In genomic region chr20:57075181-57075580, GRCh38 we compare ENCODE assay signal across 22 cellular contexts.
"Had no signal": no experiment of that assay in that cellular context is flagged by ENCODE, and none has a peak within 500 bp of the region (broad histone marks: within the 10 kb centered on the region; RNA-seq: fewer than 3 reads in every experiment).

No MANE protein-coding gene starts in this region.

- H3K27ac ChIP-seq: left ventricle myocardium inferior, ovary, right atrium auricular region, right lobe of liver, stomach, thoracic aorta, tibial artery, uterus had no signal

- H3K36me3 ChIP-seq: left ventricle myocardium inferior, ovary, right atrium auricular region, right lobe of liver, stomach, thoracic aorta, tibial artery, uterus had no signal

- DNase-seq: islet precursor cell; left ventricle myocardium inferior; mesendoderm; naive B cell; natural killer cell; ovary; right lobe of liver; stimulated activated CD4-positive, alpha-beta T cell treated with anti-CD3 and anti-CD28 coated beads, Interleukin-12 subunit alpha, Interleukin-12 subunit beta, amount 100 ng/mL, for 4 hours; stimulated activated CD4-positive, alpha-beta T cell treated with anti-CD3 and anti-CD28 coated beads, Interleukin-15, amount 100 ng/mL, for 24 hours; stimulated activated CD4-positive, alpha-beta T cell treated with anti-CD3 and anti-CD28 coated beads, Interleukin-2, amount 100 ng/mL, for 24 hours; stimulated activated CD4-positive, alpha-beta T cell treated with anti-CD3 and anti-CD28 coated beads, Interleukin-4, amount 100 ng/mL, for 1 hour; stimulated activated naive B cell treated with anti-CD40 and anti-IgM and Interleukin-4, amounts not matched to agents 10 μg/mL and 1 μg/mL and 100 μg/mL, for 72 hours; stimulated activated naive CD8-positive, alpha-beta T cell treated with anti-CD3 and anti-CD28 coated beads, Interleukin-15, Interleukin-2, amounts not matched to agents 100 U/mL and 50 U/mL, for 24 hours; stomach; uterus had no signal

- H3K4me1 Mint-ChIP-seq: natural killer cell; stimulated activated naive B cell treated with anti-CD40 and anti-IgM and Interleukin-4, amounts not matched to agents 10 μg/mL and 1 μg/mL and 100 μg/mL, for 72 hours had no signal

- H3K27ac Mint-ChIP-seq: mesothelial cell of epicardium; naive B cell; natural killer cell; progenitor cell of endocrine pancreas; stimulated activated naive B cell treated with anti-CD40 and anti-IgM and Interleukin-4, amounts not matched to agents 10 μg/mL and 1 μg/mL and 100 μg/mL, for 72 hours; type B pancreatic cell had no signal

- H3K4me1 ChIP-seq: right atrium auricular region, right lobe of liver, stomach, tibial artery, uterus had no signal

- ATAC-seq: natural killer cell; right lobe of liver; stimulated activated naive B cell treated with anti-CD40 and anti-IgM and Interleukin-4, amounts not matched to agents 10 μg/mL and 1 μg/mL and 100 μg/mL, for 72 hours; stimulated activated naive CD8-positive, alpha-beta T cell treated with anti-CD3 and anti-CD28 coated beads, Interleukin-15, Interleukin-2, amounts not matched to agents 100 U/mL and 50 U/mL, for 24 hours had no signal

- H3K4me3 Mint-ChIP-seq: mesothelial cell of epicardium; naive B cell; natural killer cell; stimulated activated naive B cell treated with anti-CD40 and anti-IgM and Interleukin-4, amounts not matched to agents 10 μg/mL and 1 μg/mL and 100 μg/mL, for 72 hours; type B pancreatic cell had no signal

- H3K36me3 Mint-ChIP-seq: stimulated activated naive B cell treated with anti-CD40 and anti-IgM and Interleukin-4, amounts not matched to agents 10 μg/mL and 1 μg/mL and 100 μg/mL, for 72 hours; type B pancreatic cell had no signal

- H3K27me3 ChIP-seq: ovary, right atrium auricular region, right lobe of liver, uterus had no signal

- H3K9me3 ChIP-seq: ovary, uterus had no signal

- H3K4me3 ChIP-seq: left ventricle myocardium inferior, lung, ovary, right atrium auricular region, right lobe of liver, stomach, thoracic aorta, tibial artery, uterus had no signal
